ENCODE assay signal across 22 cellular contexts in the genomic region with DNA sequence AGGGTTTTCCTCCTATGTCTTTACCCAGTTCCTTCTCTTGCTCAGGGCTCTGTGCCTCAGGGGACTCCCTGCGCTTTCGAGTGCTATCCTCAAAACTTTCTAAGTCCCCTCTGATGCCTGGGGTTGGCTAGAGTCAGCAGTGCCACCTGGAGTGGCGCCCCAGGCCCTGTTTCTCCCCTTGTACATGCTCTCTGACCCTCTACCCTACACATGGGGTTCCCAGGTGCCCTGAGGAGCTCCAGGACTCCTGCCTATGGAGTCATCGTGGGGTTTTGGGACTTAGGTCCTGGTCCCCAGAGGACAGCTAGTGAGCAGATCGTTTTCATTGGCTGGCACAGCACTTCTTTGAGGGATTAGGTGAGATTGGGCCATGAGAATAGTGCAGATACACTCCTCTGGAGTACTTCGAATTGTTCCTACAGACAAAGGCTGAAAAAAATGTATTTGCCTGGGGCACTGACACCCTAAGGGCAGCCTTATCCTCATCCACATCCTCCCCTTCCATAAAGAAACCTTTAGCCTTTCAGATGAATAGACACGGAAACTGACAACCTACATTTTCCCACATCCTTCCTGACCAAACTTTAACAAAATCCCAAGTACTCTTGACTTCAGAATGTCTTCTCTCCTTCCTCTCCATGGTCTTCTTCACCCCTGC. TPM values are rescaled to one million over a fixed set of nuclear protein-coding genes. Genes with fewer than 3 reads are reported as not detected.
DNase-seq lines count a peak whose midpoint lies in the region; ATAC-seq, FAIRE-seq and TF ChIP-seq lines count a peak whose summit lies in the region.
"Had no signal": no experiment of that assay in that cellular context is flagged by ENCODE, and none has a peak within 500 bp of the region (broad histone marks: within the 10 kb centered on the region; RNA-seq: fewer than 3 reads in every experiment).

No MANE protein-coding gene starts in this region.

- H3K4me1 ChIP-seq in astrocyte (ENCODE audit: insufficient read depth, low read length), result peaks cover 26% of the 10 kb centered on the region
- H3K4me1 ChIP-seq in mesendoderm (ENCODE audit: control insufficient read depth, low read depth, low read length), result peaks cover 2% of the 10 kb centered on the region
- no peaks in the 10 kb centered on the region for H3K4me1 ChIP-seq in testis
- H3K4me1 ChIP-seq: left ventricle myocardium inferior, uterus had no signal

- TF ChIP-seq CTCF in natural killer cell (IDR thresholded peaks at IDR 0.05), result no peak
- no peak for TF ChIP-seq CTCF in astrocyte (IDR thresholded peaks at IDR 0.05; ENCODE audit: insufficient read depth, low read depth, low read length)
- no peak for TF ChIP-seq CTCF in testis (IDR thresholded peaks at IDR 0.05)

- no peak overlapping the region for H3K4me3 ChIP-seq in astrocyte (ENCODE audit: insufficient read depth, low read depth, low read length)
- no peak overlapping the region for H3K4me3 ChIP-seq in mesendoderm (ENCODE audit: low read length)
- H3K4me3 ChIP-seq in testis, result no peak overlapping the region
- H3K4me3 ChIP-seq: GM12878, left ventricle myocardium inferior, uterus had no signal

- no peak for FAIRE-seq in astrocyte (lab: Jason Lieb, UNC)
- FAIRE-seq: G401.6, GM12878 had no signal

- H3K79me1 ChIP-seq in mesendoderm (ENCODE audit: low read length), result no peaks in the 10 kb centered on the region

- peak overlapping the region; percentile 30 for H3K56ac ChIP-seq in mesendoderm (ENCODE audit: low read length)

- H3K4ac ChIP-seq in mesendoderm (ENCODE audit: low read depth, low read length), result no peak overlapping the region

- H4K5ac ChIP-seq in mesendoderm (ENCODE audit: low read length), result no peak overlapping the region

- H3K27me3 ChIP-seq in astrocyte (ENCODE audit: insufficient read depth, low read length), result no peaks in the 10 kb centered on the region
- no peaks in the 10 kb centered on the region for H3K27me3 ChIP-seq in mesendoderm (ENCODE audit: insufficient read depth, low read length, poor library complexity)
- H3K27me3 ChIP-seq in testis, result no peaks in the 10 kb centered on the region
- H3K27me3 ChIP-seq: uterus had no signal

- no peak overlapping the region for H2AK5ac ChIP-seq in mesendoderm (ENCODE audit: low read length)

- H3K79me2 ChIP-seq in astrocyte (ENCODE audit: insufficient read depth, low read length) (no peaks in the 10 kb centered on the region), mesendoderm (ENCODE audit: control insufficient read depth, insufficient read depth, low read length) (no peaks in the 10 kb centered on the region)

- no CpG with 5 or more reads among the region's 7 CpGs for WGBS in mesendoderm (ENCODE audit: extremely low coverage, insufficient coverage, low lambda C conversion rate)
- 85 to 90% methylated on average over 7 of the region's 7 CpGs for WGBS in testis, 2 donors

- peaks cover 4% of the 10 kb centered on the region for H3K36me3 Mint-ChIP-seq in natural killer cell treated with Interleukin-12 subunit alpha and Interleukin-12 subunit beta and Interleukin-15 and Interleukin-18, amount 100 ng/mL, for 72 hours
- no peaks in the 10 kb centered on the region for H3K36me3 Mint-ChIP-seq in natural killer cell
- no peaks in the 10 kb centered on the region for H3K36me3 Mint-ChIP-seq in astrocyte (ENCODE audit: low read depth, unreplicated experiment)
- H3K36me3 Mint-ChIP-seq: activated CD4-positive, alpha-beta memory T cell treated with anti-CD3 and anti-CD28 coated beads for 36 hours; activated naive CD4-positive, alpha-beta T cell treated with anti-CD3 and anti-CD28 coated beads, Interleukin-2, amount 50 U/mL, for 72 hours; naive thymus-derived CD8-positive, alpha-beta T cell had no signal

- H2BK120ac ChIP-seq in mesendoderm (ENCODE audit: low read depth, low read length), result no peak overlapping the region

- H3K18ac ChIP-seq in mesendoderm (ENCODE audit: low read length), result peak overlapping the region; percentile 5

- no peak overlapping the region for H4K8ac ChIP-seq in mesendoderm (ENCODE audit: low read depth, low read length)

- no peaks in the 10 kb centered on the region for H3K9me3 Mint-ChIP-seq in natural killer cell treated with Interleukin-12 subunit alpha and Interleukin-12 subunit beta and Interleukin-15 and Interleukin-18, amount 100 ng/mL, for 72 hours
- H3K9me3 Mint-ChIP-seq in natural killer cell (no peaks in the 10 kb centered on the region), astrocyte (ENCODE audit: unreplicated experiment) (no peaks in the 10 kb centered on the region)
- H3K9me3 Mint-ChIP-seq: activated CD4-positive, alpha-beta memory T cell treated with anti-CD3 and anti-CD28 coated beads for 36 hours; activated naive CD4-positive, alpha-beta T cell treated with anti-CD3 and anti-CD28 coated beads, Interleukin-2, amount 50 U/mL, for 72 hours; activated T-cell treated with anti-CD3 and anti-CD28 coated beads, Interleukin-2, amount 50 U/mL, for 4 hours; naive thymus-derived CD8-positive, alpha-beta T cell; stimulated activated naive CD8-positive, alpha-beta T cell treated with anti-CD3 and anti-CD28 coated beads, Interleukin-15, amount 100 ng/mL, for 72 hours had no signal

- intact Hi-C loops in natural killer cell (cut with micrococcal nuclease), result no loop called here
- intact Hi-C loops in testis (cut with DNase I; ENCODE audit: low total_unique reads), result no loop called here

- H3K9ac ChIP-seq in astrocyte (ENCODE audit: low read length), result peak overlapping the region; percentile 71
- H3K9ac ChIP-seq in mesendoderm (ENCODE audit: low read length), result no peak overlapping the region

- peak; percentile 51 for DNase-seq in natural killer cell treated with Interleukin-12 subunit alpha and Interleukin-12 subunit beta and Interleukin-15 and Interleukin-18, amount 100 ng/mL, for 72 hours (ENCODE audit: low spot score)
- DNase-seq in natural killer cell (no peak), astrocyte (ENCODE audit: low read depth) (no peak), mesendoderm (no peak), cortex of kidney (lab: John Stamatoyannopoulos, UW) (no peak), testis (no peak), OCI-M1 (lab: John Stamatoyannopoulos, UW) (no peak)
- DNase-seq: activated CD4-positive, alpha-beta memory T cell treated with anti-CD3 and anti-CD28 coated beads for 36 hours; activated T-cell treated with anti-CD3 and anti-CD28 coated beads, Interleukin-2, amount 50 U/mL, for 4 hours; effector CD8-positive, alpha-beta T cell; left ventricle myocardium inferior; NCI-H2081; NCI-H526 treated with DMSO at 0.1 percent for 48 hours; stimulated activated CD4-positive, alpha-beta T cell treated with anti-CD3 and anti-CD28 coated beads, Interleukin-15, amount 100 ng/mL, for 24 hours; stimulated activated naive CD8-positive, alpha-beta T cell treated with anti-CD3 and anti-CD28 coated beads, Interleukin-15, amount 100 ng/mL, for 72 hours had no signal

- no peak overlapping the region for H2BK5ac ChIP-seq in mesendoderm (ENCODE audit: low read length)

- H2AFZ ChIP-seq in astrocyte (ENCODE audit: low read depth, low read length), result no peak overlapping the region

- ATAC-seq in natural killer cell treated with Interleukin-12 subunit alpha and Interleukin-12 subunit beta and Interleukin-15 and Interleukin-18, amount 100 ng/mL, for 72 hours, result no peak
- ATAC-seq in natural killer cell (no peak), HG02981 (IDR thresholded peaks at IDR 0.05; ENCODE audit: unreplicated experiment) (no peak)
- ATAC-seq: activated naive CD4-positive, alpha-beta T cell treated with anti-CD3 and anti-CD28 coated beads, Interleukin-2, amount 50 U/mL, for 72 hours; activated T-cell treated with anti-CD3 and anti-CD28 coated beads, Interleukin-2, amount 50 U/mL, for 4 hours; GM12878; naive thymus-derived CD8-positive, alpha-beta T cell; stimulated activated naive CD8-positive, alpha-beta T cell treated with anti-CD3 and anti-CD28 coated beads, Interleukin-15, amount 100 ng/mL, for 72 hours had no signal

- no peak overlapping the region for H2BK15ac ChIP-seq in mesendoderm (replicated peaks; ENCODE audit: low read depth)

- TF ChIP-seq POLR2A in testis (IDR thresholded peaks at IDR 0.05), result no peak

- H3K27me3 Mint-ChIP-seq in natural killer cell treated with Interleukin-12 subunit alpha and Interleukin-12 subunit beta and Interleukin-15 and Interleukin-18, amount 100 ng/mL, for 72 hours, result peaks cover 0 to 2% of the 10 kb centered on the region in 2 donors
- H3K27me3 Mint-ChIP-seq in natural killer cell (ENCODE audit: low read depth in 2 of 2) (peaks cover 0 to 2% of the 10 kb centered on the region in 2 donors), astrocyte (ENCODE audit: low read depth, unreplicated experiment) (peaks cover 5% of the 10 kb centered on the region)

- H3K36me3 ChIP-seq in astrocyte (ENCODE audit: insufficient read depth, low read length) (no peaks in the 10 kb centered on the region), mesendoderm (ENCODE audit: control insufficient read depth, insufficient read depth, low read length) (no peaks in the 10 kb centered on the region), testis (ENCODE audit: low read depth, missing control alignments) (no peaks in the 10 kb centered on the region)
- H3K36me3 ChIP-seq: left ventricle myocardium inferior, uterus had no signal

- peak overlapping the region; percentile 82 for H3K27ac ChIP-seq in astrocyte (ENCODE audit: low read depth, low read length)
- peak overlapping the region; percentile 5 for H3K27ac ChIP-seq in mesendoderm (ENCODE audit: low read depth, low read length)
- no peak overlapping the region for H3K27ac ChIP-seq in testis
- H3K27ac ChIP-seq: left ventricle myocardium inferior, uterus, VCaP had no signal

- peaks cover 7 to 12% of the 10 kb centered on the region in 2 donors for H3K4me1 Mint-ChIP-seq in natural killer cell treated with Interleukin-12 subunit alpha and Interleukin-12 subunit beta and Interleukin-15 and Interleukin-18, amount 100 ng/mL, for 72 hours (ENCODE audit: low read depth in 2 of 2)
- H3K4me1 Mint-ChIP-seq in natural killer cell (peaks cover 6 to 21% of the 10 kb centered on the region in 2 donors), astrocyte (ENCODE audit: low read depth, unreplicated experiment) (peaks cover 34% of the 10 kb centered on the region)

- peak overlapping the region in 1 of 2 donors; percentile 24 for H3K27ac Mint-ChIP-seq in natural killer cell treated with Interleukin-12 subunit alpha and Interleukin-12 subunit beta and Interleukin-15 and Interleukin-18, amount 100 ng/mL, for 72 hours
- no peak overlapping the region for H3K27ac Mint-ChIP-seq in natural killer cell
- H3K27ac Mint-ChIP-seq in astrocyte (ENCODE audit: unreplicated experiment), result peak overlapping the region; percentile 99
- H3K27ac Mint-ChIP-seq: activated CD4-positive, alpha-beta memory T cell treated with anti-CD3 and anti-CD28 coated beads for 36 hours; naive thymus-derived CD8-positive, alpha-beta T cell had no signal

- no peak overlapping the region for H3K23ac ChIP-seq in mesendoderm (ENCODE audit: low read length)

- H3K9me3 ChIP-seq in astrocyte (ENCODE audit: insufficient read depth, low read depth, low read length) (no peaks in the 10 kb centered on the region), testis (no peaks in the 10 kb centered on the region)
- H3K9me3 ChIP-seq: left ventricle myocardium inferior, uterus had no signal

- no peak overlapping the region for H3K4me3 Mint-ChIP-seq in natural killer cell treated with Interleukin-12 subunit alpha and Interleukin-12 subunit beta and Interleukin-15 and Interleukin-18, amount 100 ng/mL, for 72 hours
- no peak overlapping the region for H3K4me3 Mint-ChIP-seq in natural killer cell
- peak overlapping the region; percentile 27 for H3K4me3 Mint-ChIP-seq in astrocyte (ENCODE audit: unreplicated experiment)
- H3K4me3 Mint-ChIP-seq: activated CD4-positive, alpha-beta memory T cell treated with anti-CD3 and anti-CD28 coated beads for 36 hours; activated T-cell treated with anti-CD3 and anti-CD28 coated beads, Interleukin-2, amount 50 U/mL, for 4 hours; naive thymus-derived CD8-positive, alpha-beta T cell; stimulated activated naive CD8-positive, alpha-beta T cell treated with anti-CD3 and anti-CD28 coated beads, Interleukin-15, amount 100 ng/mL, for 72 hours had no signal

- H4K20me1 ChIP-seq in astrocyte (ENCODE audit: insufficient read depth, low read length), result no peaks in the 10 kb centered on the region

- peak overlapping the region; percentile 85 for H3K4me2 ChIP-seq in astrocyte (ENCODE audit: low read length)
- H3K4me2 ChIP-seq in mesendoderm (ENCODE audit: low read length), result no peak overlapping the region

RNA-seq across cellular contexts. Expression of a gene that starts 41.5 kb away (rescaled TPM):
- 1 to 10 TPM; 5.8 to 5.9 TPM for total RNA-seq in natural killer cell treated with Interleukin-12 subunit alpha and Interleukin-12 subunit beta and Interleukin-15 and Interleukin-18, amount 100 ng/mL, for 72 hours
- total RNA-seq in natural killer cell (10 to 100 TPM; 58.3 to 65.2 (median 60.9) TPM), astrocyte (0.27 and 0.48 TPM in 2 replicates), testis (1 to 10 TPM; 8.1 to 8.3 TPM)
- 0.51 TPM for polyA plus RNA-seq in mesendoderm (2013, experiment 1 of 2)
- 0.57 TPM for polyA plus RNA-seq in mesendoderm (2013, experiment 2 of 2)
- 18.4 TPM for polyA plus RNA-seq in testis (ENCODE audit: insufficient read depth, low read depth, low replicate concordance)
- total RNA-seq: GM12878 had no signal
- polyA plus RNA-seq: GM12878 had no signal

Comparison
In these comparisons a context has a peak if more than half of its experiments do, and no peak if none do; other contexts are left out.
1. RNA of a gene that starts 41.5 kb away (total RNA-seq): 58.3 to 65.2 TPM in natural killer cell; 8.1 to 8.3 TPM in testis, 5.8 to 5.9 TPM in natural killer cell treated with Interleukin-12 subunit alpha and Interleukin-12 subunit beta and Interleukin-15 and Interleukin-18, amount 100 ng/mL, for 72 hours and 0.27 to 0.48 TPM in astrocyte; every median in the first group is over 4 times any median in the second.
2. H3K27ac ChIP-seq: peak in astrocyte (single experiment) and mesendoderm (single experiment); none in testis (0 of 2).